16 cellular contexts compared by ENCODE assay signal in genomic region chr3:51680196-51680595, GRCh38. TPM values are rescaled to one million over a fixed set of nuclear protein-coding genes. Genes with fewer than 3 reads are reported as not detected.
DNase-seq lines count a peak whose midpoint lies in the region; ATAC-seq and TF ChIP-seq lines count a peak whose summit lies in the region.
"Had no signal": no experiment of that assay in that cellular context is flagged by ENCODE, and none has a peak within 500 bp of the region (broad histone marks: within the 10 kb centered on the region; RNA-seq: fewer than 3 reads in every experiment).

No MANE protein-coding gene starts in this region.

- H2BK15ac ChIP-seq in mesenchymal stem cell (ENCODE audit: low read depth, poor library complexity, severe bottlenecking) = no peak overlapping the region

- DNase-seq in heart right ventricle = no peak
- DNase-seq in Right ventricle myocardium superior = no peak
- no peak for DNase-seq in activated CD8-positive, alpha-beta T cell treated with anti-CD3 and anti-CD28 coated beads, Interleukin-2, amount 10 ng/mL, durations not matched to agents 7 days and 5 days
- DNase-seq in mesenchymal stem cell = no peak
- DNase-seq in upper lobe of left lung = no peak
- DNase-seq in UCSD-AML1 (lab: John Stamatoyannopoulos, UW; ENCODE audit: unreplicated experiment) = no peak
- no peak for DNase-seq in GM10266 (ENCODE audit: extremely low spot score)
- DNase-seq in kidney glomerular epithelial cell (lab: John Stamatoyannopoulos, UW) = no peak
- DNase-seq: AML-193, HFFc6, NCI-H2029, NCI-H774, trophoblast cell had no signal

- no peak overlapping the region for H3K18ac ChIP-seq in mesenchymal stem cell (ENCODE audit: low read depth in 1 of 2, low read length in 2 of 2)

- H2AFZ ChIP-seq in mesenchymal stem cell (ENCODE audit: low read depth, low read length) = no peak overlapping the region
- H2AFZ ChIP-seq: parathyroid adenoma had no signal

- no peaks in the 10 kb centered on the region for H3K9me3 ChIP-seq in heart right ventricle
- no peaks in the 10 kb centered on the region for H3K9me3 ChIP-seq in mesenchymal stem cell (ENCODE audit: control insufficient read depth, low read length)
- H3K9me3 ChIP-seq in upper lobe of left lung = no peaks in the 10 kb centered on the region

- H3K9me3 Mint-ChIP-seq in activated CD8-positive, alpha-beta T cell treated with anti-CD3 and anti-CD28 coated beads, Interleukin-2, amount 10 ng/mL, durations not matched to agents 7 days and 5 days (ENCODE audit: insufficient read depth) = no peaks in the 10 kb centered on the region
- H3K9me3 Mint-ChIP-seq: HFFc6, mesothelial cell of epicardium had no signal

- no peak for TF ChIP-seq CTCF in heart right ventricle (IDR thresholded peaks at IDR 0.05)
- TF ChIP-seq CTCF in upper lobe of left lung (IDR thresholded peaks at IDR 0.05) = no peak
- TF ChIP-seq CTCF in GM10266 (IDR thresholded peaks at IDR 0.05; ENCODE audit: control insufficient read depth, insufficient read depth, low read depth, missing control alignments) = no peak

- peak overlapping the region; percentile 87 for H3K27ac Mint-ChIP-seq in activated CD8-positive, alpha-beta T cell treated with anti-CD3 and anti-CD28 coated beads, Interleukin-2, amount 10 ng/mL, durations not matched to agents 7 days and 5 days
- H3K27ac Mint-ChIP-seq: mesothelial cell of epicardium had no signal

- H3K4ac ChIP-seq in mesenchymal stem cell (ENCODE audit: low read depth in 1 of 2, low read length in 2 of 2) = no peak overlapping the region

- H3K4me3 ChIP-seq in heart right ventricle = no peak overlapping the region
- no peak overlapping the region for H3K4me3 ChIP-seq in mesenchymal stem cell (ENCODE audit: insufficient read depth in 1 of 2, low read depth in 1 of 2, low read length in 2 of 2)
- no peak overlapping the region for H3K4me3 ChIP-seq in upper lobe of left lung
- H3K4me3 ChIP-seq: GM12878 had no signal

- H3K23ac ChIP-seq in mesenchymal stem cell (ENCODE audit: low read length in 2 of 2) = no peak overlapping the region

- peak overlapping the region; percentile 8 for H3K9ac ChIP-seq in mesenchymal stem cell (ENCODE audit: low read length)
- H3K9ac ChIP-seq: parathyroid adenoma had no signal

- no peak overlapping the region for H3K4me2 ChIP-seq in mesenchymal stem cell (ENCODE audit: low read length, poor library complexity, severe bottlenecking)

- no peak for TF ChIP-seq EP300 in upper lobe of left lung (IDR thresholded peaks at IDR 0.05)

- H3K79me1 ChIP-seq in mesenchymal stem cell (replicated peaks; ENCODE audit: low read length, poor library complexity, severe bottlenecking) = peaks cover 82% of the 10 kb centered on the region

- H2AK5ac ChIP-seq in mesenchymal stem cell (ENCODE audit: low read length, severe bottlenecking) = no peak overlapping the region

- peaks cover 63% of the 10 kb centered on the region for H3K36me3 Mint-ChIP-seq in activated CD8-positive, alpha-beta T cell treated with anti-CD3 and anti-CD28 coated beads, Interleukin-2, amount 10 ng/mL, durations not matched to agents 7 days and 5 days (ENCODE audit: low read depth)

- intact Hi-C loops in heart right ventricle (cut with DNase I) = loop anchor here in 7 of 10 donors (5.0 to 10.0 kb wide), 4 partner anchors 38 to 295 kb away; partner anchors contain the start of genes RBM15B (in 3 of the 7), DCAF1 (in 2 of the 7) and MANF (in 2 of the 7)
- intact Hi-C loops in Right ventricle myocardium superior (cut with DNase I) = loop anchor here (10.0 kb wide), 1 partner anchor 295 kb away; the partner anchor contains the start of gene MANF

- no peak overlapping the region for H3K14ac ChIP-seq in mesenchymal stem cell (ENCODE audit: low read length in 2 of 2)

- ATAC-seq in heart right ventricle (no peak), Right ventricle myocardium superior (ENCODE audit: poor library complexity) (no peak), upper lobe of left lung (ENCODE audit: low FRiP score in 2 of 2) (no peak)
- ATAC-seq in activated CD8-positive, alpha-beta T cell treated with anti-CD3 and anti-CD28 coated beads, Interleukin-2, amount 10 ng/mL, durations not matched to agents 7 days and 5 days = no peak
- ATAC-seq: GM12878 had no signal

- no peaks in the 10 kb centered on the region for H3K27me3 Mint-ChIP-seq in activated CD8-positive, alpha-beta T cell treated with anti-CD3 and anti-CD28 coated beads, Interleukin-2, amount 10 ng/mL, durations not matched to agents 7 days and 5 days (ENCODE audit: low read depth)

- no peak overlapping the region for H4K8ac ChIP-seq in mesenchymal stem cell (ENCODE audit: low read length)

- H2BK12ac ChIP-seq in mesenchymal stem cell (ENCODE audit: low read length in 2 of 2) = no peak overlapping the region

- no peak overlapping the region for H2BK120ac ChIP-seq in mesenchymal stem cell (ENCODE audit: low read depth, low read length)

- peaks cover 0 to 59% (median 17%) of the 10 kb centered on the region in 9 donors for H3K36me3 ChIP-seq in heart right ventricle
- H3K36me3 ChIP-seq in mesenchymal stem cell (ENCODE audit: control insufficient read depth in 1 of 2, insufficient read depth in 2 of 2, low read depth in 1 of 2, low read length in 2 of 2) = peaks cover 63 to 67% of the 10 kb centered on the region in 2 experiments
- H3K36me3 ChIP-seq in upper lobe of left lung = peaks cover 0 to 19% (median 17%) of the 10 kb centered on the region in 4 donors

- POLR2A ChIA-PET in activated CD8-positive, alpha-beta T cell treated with anti-CD3 and anti-CD28 coated beads, Interleukin-2, amount 10 ng/mL, durations not matched to agents 7 days and 5 days (lab: Charles Lee) = interaction anchor here (2.7 to 4.7 kb wide), 2 partner anchors 8 to 179 kb away, joined by 28 to 39 read pairs; partner anchors contain the start of gene DCAF1

- CTCF ChIA-PET in activated CD8-positive, alpha-beta T cell treated with anti-CD3 and anti-CD28 coated beads, Interleukin-2, amount 10 ng/mL, durations not matched to agents 7 days and 5 days (lab: Charles Lee) = interaction anchor here (1.8 to 6.1 kb wide), 8 partner anchors 9 to 291 kb away, joined by 7 to 206 read pairs (median 22); partner anchors contain the start of genes DCAF1 and TEX264

- H3K4me3 Mint-ChIP-seq in activated CD8-positive, alpha-beta T cell treated with anti-CD3 and anti-CD28 coated beads, Interleukin-2, amount 10 ng/mL, durations not matched to agents 7 days and 5 days = no peak overlapping the region
- H3K4me3 Mint-ChIP-seq: HFFc6, mesothelial cell of epicardium had no signal

- H3K4me1 ChIP-seq in heart right ventricle = peaks cover 36 to 93% (median 75%) of the 10 kb centered on the region in 9 donors
- H3K4me1 ChIP-seq in mesenchymal stem cell (ENCODE audit: control insufficient read depth, insufficient read depth, low read depth, low read length) = peaks cover 8% of the 10 kb centered on the region
- H3K4me1 ChIP-seq in upper lobe of left lung = peaks cover 21 to 40% (median 28%) of the 10 kb centered on the region in 4 donors
- H3K4me1 ChIP-seq: parathyroid adenoma had no signal

- H3K4me1 Mint-ChIP-seq in activated CD8-positive, alpha-beta T cell treated with anti-CD3 and anti-CD28 coated beads, Interleukin-2, amount 10 ng/mL, durations not matched to agents 7 days and 5 days (ENCODE audit: low read depth) = peaks cover 94% of the 10 kb centered on the region

- H3K27me3 ChIP-seq in heart right ventricle (no peaks in the 10 kb centered on the region), mesenchymal stem cell (ENCODE audit: control insufficient read depth in 1 of 2, insufficient read depth in 1 of 2, low read length in 2 of 2) (no peaks in the 10 kb centered on the region), upper lobe of left lung (no peaks in the 10 kb centered on the region)

- H4K91ac ChIP-seq in mesenchymal stem cell (ENCODE audit: low read length) = no peak overlapping the region

- WGBS in heart right ventricle, 2 donors = 76 to 77% methylated on average over 6 of the region's 6 CpGs
- WGBS in mesenchymal stem cell = 95% methylated on average over 6 of the region's 6 CpGs
- 74 to 91% methylated on average over 6 of the region's 6 CpGs for WGBS in upper lobe of left lung, 2 donors

- H3K27ac ChIP-seq in heart right ventricle (peak overlapping the region in 8 of 10 donors; percentile 41 to 94 (median 64)), mesenchymal stem cell (ENCODE audit: low read length, poor library complexity, severe bottlenecking) (no peak overlapping the region), upper lobe of left lung (peak overlapping the region in 3 of 4 donors; percentile 38 to 54 (median 43))
- H3K27ac ChIP-seq: parathyroid adenoma had no signal

- no peak overlapping the region for H2BK5ac ChIP-seq in mesenchymal stem cell (ENCODE audit: low read depth, low read length, poor library complexity, severe bottlenecking)

- no peak for TF ChIP-seq POLR2A in upper lobe of left lung (IDR thresholded peaks at IDR 0.05)

RNA-seq across cellular contexts. Expression of gene TEX264, which starts 9.1 kb away (rescaled TPM):
- total RNA-seq in heart right ventricle (10 to 100 TPM; 28.4 to 50.1 (median 33.4) TPM), Right ventricle myocardium superior (34.7 TPM), upper lobe of left lung (10 to 100 TPM; 40.4 to 86.5 (median 55.5) TPM)
- polyA plus RNA-seq in heart right ventricle = 10 to 100 TPM; 66.7 to 87.0 TPM
- 10 to 100 TPM; 62.6 to 65.0 TPM for total RNA-seq in activated CD8-positive, alpha-beta T cell treated with anti-CD3 and anti-CD28 coated beads, Interleukin-2, amount 10 ng/mL, durations not matched to agents 7 days and 5 days
- 36.8 TPM for polyA plus RNA-seq in mesenchymal stem cell (2013, experiment 1 of 2)
- 37.3 TPM for polyA plus RNA-seq in mesenchymal stem cell (2013, experiment 2 of 2)

RNA-seq across cellular contexts. Expression of gene GRM2, which starts 26.7 kb away (rescaled TPM):
- total RNA-seq in heart right ventricle = under 1 TPM in 9 of 10 donors, not detected in 1; 0.06 to 0.66 (median 0.39) TPM
- under 1 TPM; 0.04 to 0.37 TPM for polyA plus RNA-seq in heart right ventricle
- total RNA-seq in Right ventricle myocardium superior = 0.08 TPM
- 1 to 10 TPM; 1.1 to 1.7 TPM for total RNA-seq in activated CD8-positive, alpha-beta T cell treated with anti-CD3 and anti-CD28 coated beads, Interleukin-2, amount 10 ng/mL, durations not matched to agents 7 days and 5 days
- 0.01 TPM for polyA plus RNA-seq in mesenchymal stem cell (2013, experiment 1 of 2)
- 0.04 TPM for polyA plus RNA-seq in mesenchymal stem cell (2013, experiment 2 of 2)
- total RNA-seq in upper lobe of left lung = 1 to 10 TPM in 1 of 6 donors, under 1 TPM in 4, not detected in 1; 0.10 to 1.0 (median 0.30) TPM
